ENCODE assay signal across 9 cellular contexts in the genomic region with DNA sequence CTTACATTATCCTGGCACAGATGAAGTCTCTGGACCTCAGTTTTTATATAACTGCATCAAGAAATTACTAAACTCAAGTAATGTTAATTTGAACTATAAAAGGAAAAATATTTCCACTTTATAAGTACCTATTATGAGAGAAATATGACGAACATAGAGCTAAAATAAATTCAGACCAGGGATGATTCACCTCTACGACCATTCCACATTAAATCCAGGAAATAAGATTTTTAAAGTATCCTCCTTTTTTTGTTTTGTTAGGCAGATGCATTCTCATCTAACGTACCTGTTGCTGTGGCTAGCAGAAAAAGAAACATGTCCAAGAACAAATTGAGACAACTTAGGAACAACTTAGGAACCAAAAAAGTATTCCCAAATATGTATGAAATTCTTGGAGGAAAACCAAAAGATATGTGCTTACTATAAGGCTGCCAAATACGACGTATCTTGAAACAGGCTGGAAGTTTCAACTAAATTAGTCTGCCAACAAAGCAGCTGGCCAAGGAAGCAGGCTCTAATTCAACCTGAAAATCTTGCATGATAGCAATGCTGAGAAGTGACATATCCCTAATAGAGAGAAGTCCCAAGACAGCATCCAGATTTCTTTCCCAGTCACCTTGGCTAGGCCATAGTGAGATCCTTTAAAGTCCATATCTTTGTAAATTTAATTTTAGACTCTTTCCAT. TPM values are rescaled to one million over a fixed set of nuclear protein-coding genes. Genes with fewer than 3 reads are reported as not detected.
DNase-seq lines count a peak whose midpoint lies in the region; ATAC-seq and TF ChIP-seq lines count a peak whose summit lies in the region.
"Had no signal": no experiment of that assay in that cellular context is flagged by ENCODE, and none has a peak within 500 bp of the region (broad histone marks: within the 10 kb centered on the region; RNA-seq: fewer than 3 reads in every experiment).

No MANE protein-coding gene starts in this region.

- H3K9me3 ChIP-seq in CD8-positive, alpha-beta T cell (ENCODE audit: low read length), result no peaks in the 10 kb centered on the region
- no peaks in the 10 kb centered on the region for H3K9me3 ChIP-seq in effector memory CD4-positive, alpha-beta T cell (ENCODE audit: control insufficient read depth, low read length)
- no peaks in the 10 kb centered on the region for H3K9me3 ChIP-seq in naive thymus-derived CD4-positive, alpha-beta T cell (ENCODE audit: control insufficient read depth in 2 of 3, low read length in 3 of 3)

- H3K4me3 Mint-ChIP-seq in CD8-positive, alpha-beta T cell, result peak overlapping the region; percentile 60
- H3K4me3 Mint-ChIP-seq in naive thymus-derived CD4-positive, alpha-beta T cell, result peak overlapping the region; percentile 14 to 86 (median 76)
- H3K4me3 Mint-ChIP-seq: activated B cell treated with CpG ODN at 0.5 μM for 24 hours had no signal

- no peaks in the 10 kb centered on the region for H3K27me3 ChIP-seq in CD8-positive, alpha-beta T cell (ENCODE audit: insufficient read depth, low read length)
- H3K27me3 ChIP-seq in effector memory CD4-positive, alpha-beta T cell (replicated peaks; ENCODE audit: control insufficient read depth, insufficient read depth, low read length, poor library complexity, severe bottlenecking), result no peaks in the 10 kb centered on the region
- H3K27me3 ChIP-seq in naive thymus-derived CD4-positive, alpha-beta T cell (ENCODE audit: control insufficient read depth in 2 of 2, insufficient read depth in 2 of 2, low read length in 2 of 2), result no peaks in the 10 kb centered on the region

- H3K36me3 Mint-ChIP-seq in CD8-positive, alpha-beta T cell, result peaks cover 30% of the 10 kb centered on the region
- H3K36me3 Mint-ChIP-seq in naive thymus-derived CD4-positive, alpha-beta T cell, result peaks cover 6 to 39% (median 17%) of the 10 kb centered on the region in 5 donors

- peaks cover 11% of the 10 kb centered on the region for H3K36me3 ChIP-seq in CD8-positive, alpha-beta T cell (ENCODE audit: insufficient read depth, low read length)
- H3K36me3 ChIP-seq in effector memory CD4-positive, alpha-beta T cell (ENCODE audit: control insufficient read depth, insufficient read depth, low read length), result peaks cover 21% of the 10 kb centered on the region
- H3K36me3 ChIP-seq in naive thymus-derived CD4-positive, alpha-beta T cell (ENCODE audit: control insufficient read depth in 2 of 3, insufficient read depth in 3 of 3, low read length in 3 of 3), result peaks cover 3 to 27% (median 13%) of the 10 kb centered on the region in 3 experiments

- no peaks in the 10 kb centered on the region for H3K27me3 Mint-ChIP-seq in CD8-positive, alpha-beta T cell (ENCODE audit: low read depth)
- no peaks in the 10 kb centered on the region for H3K27me3 Mint-ChIP-seq in naive thymus-derived CD4-positive, alpha-beta T cell
- H3K27me3 Mint-ChIP-seq: activated B cell treated with CpG ODN at 0.5 μM for 24 hours had no signal

- H3K4me1 ChIP-seq in CD8-positive, alpha-beta T cell (ENCODE audit: insufficient read depth, low read length), result peaks cover 35% of the 10 kb centered on the region
- H3K4me1 ChIP-seq in effector memory CD4-positive, alpha-beta T cell (ENCODE audit: control insufficient read depth, insufficient read depth, low read length, poor library complexity, severe bottlenecking), result peaks cover 34% of the 10 kb centered on the region
- H3K4me1 ChIP-seq in naive thymus-derived CD4-positive, alpha-beta T cell (ENCODE audit: control insufficient read depth in 2 of 2, insufficient read depth in 2 of 2, low read length in 2 of 2), result peaks cover 21 to 29% of the 10 kb centered on the region in 2 donors

- CTCF ChIA-PET in CD8-positive, alpha-beta T cell (lab: Charles Lee), result interaction anchor here (0.9 to 1.5 kb wide), 4 partner anchors 12 to 113 kb away, joined by 3 to 4 read pairs (median 4); no protein-coding TSS in a partner anchor
- CTCF ChIA-PET in naive thymus-derived CD4-positive, alpha-beta T cell (lab: Charles Lee), result interaction anchor here (0.7 to 1.4 kb wide), 7 partner anchors 10 to 113 kb away, joined by 3 to 4 read pairs (median 3); no protein-coding TSS in a partner anchor

- DNase-seq in CD8-positive, alpha-beta T cell, result no peak
- DNase-seq in OCI-M1 (lab: John Stamatoyannopoulos, UW), result peak; percentile 16
- DNase-seq in effector memory CD4-positive, alpha-beta T cell, result no peak
- no peak for DNase-seq in naive thymus-derived CD4-positive, alpha-beta T cell
- DNase-seq in germinal center (ENCODE audit: low spot score), result no peak
- no peak for DNase-seq in NCI-H2029 treated with DMSO at 0.1 percent for 48 hours (lab: John Stamatoyannopoulos, UW)
- DNase-seq: activated B cell treated with CpG ODN at 0.5 μM for 24 hours had no signal

- H3K4me1 Mint-ChIP-seq in CD8-positive, alpha-beta T cell (ENCODE audit: low read depth), result peaks cover 55% of the 10 kb centered on the region
- peaks cover 33 to 73% (median 65%) of the 10 kb centered on the region in 7 donors for H3K4me1 Mint-ChIP-seq in naive thymus-derived CD4-positive, alpha-beta T cell

- no peaks in the 10 kb centered on the region for H3K9me3 Mint-ChIP-seq in CD8-positive, alpha-beta T cell
- H3K9me3 Mint-ChIP-seq in naive thymus-derived CD4-positive, alpha-beta T cell, result peaks cover 0 to 5% (median 0%) of the 10 kb centered on the region in 11 donors
- H3K9me3 Mint-ChIP-seq: activated B cell treated with CpG ODN at 0.5 μM for 24 hours had no signal

- POLR2A ChIA-PET in CD8-positive, alpha-beta T cell (lab: Charles Lee), result interaction anchor here (0.5 to 2.7 kb wide), 6 partner anchors 11 to 298 kb away, joined by 3 to 17 read pairs (median 6); partner anchors contain the start of genes SPTY2D1 and TSG101
- POLR2A ChIA-PET in naive thymus-derived CD4-positive, alpha-beta T cell (lab: Charles Lee), result interaction anchor here (0.6 to 2.5 kb wide), 5 partner anchors 10 to 144 kb away, joined by 3 to 16 read pairs (median 3); partner anchors contain the start of gene SPTY2D1

- H3K4me3 ChIP-seq in CD8-positive, alpha-beta T cell (ENCODE audit: low read depth, low read length), result no peak overlapping the region
- H3K4me3 ChIP-seq in effector memory CD4-positive, alpha-beta T cell (ENCODE audit: insufficient read depth, low read depth, low read length, poor library complexity, severe bottlenecking), result no peak overlapping the region
- H3K4me3 ChIP-seq in naive thymus-derived CD4-positive, alpha-beta T cell (ENCODE audit: low read length), result peak overlapping the region; percentile 0

- intact Hi-C loops in CD8-positive, alpha-beta T cell (cut with DNase I, micrococcal nuclease), result loop anchor here in 1 of 2 experiments (1.0 kb wide), 1 partner anchor 16 kb away; the partner anchor contains the start of gene SPTY2D1
- intact Hi-C loops in naive thymus-derived CD4-positive, alpha-beta T cell (cut with micrococcal nuclease), result loop anchor here (1.0 to 5.0 kb wide), 9 partner anchors 16 to 296 kb away; partner anchors contain the start of genes SPTY2D1 (in 2 of the 2), UEVLD (in 2 of the 2), GTF2H1 (in 1 of the 2) and HPS5 (in 1 of the 2)

- H3K27ac ChIP-seq in CD8-positive, alpha-beta T cell (ENCODE audit: low read depth, low read length), result no peak overlapping the region
- H3K27ac ChIP-seq in effector memory CD4-positive, alpha-beta T cell (ENCODE audit: insufficient read depth, low read length, poor library complexity, severe bottlenecking), result peak overlapping the region; percentile 50
- peak overlapping the region; percentile 25 for H3K27ac ChIP-seq in naive thymus-derived CD4-positive, alpha-beta T cell (ENCODE audit: low read depth, low read length)

- H3K27ac Mint-ChIP-seq in CD8-positive, alpha-beta T cell, result peak overlapping the region; percentile 1
- H3K27ac Mint-ChIP-seq in naive thymus-derived CD4-positive, alpha-beta T cell, result peak overlapping the region in 8 of 9 donors; percentile 4 to 90 (median 60)
- H3K27ac Mint-ChIP-seq: activated B cell treated with CpG ODN at 0.5 μM for 24 hours had no signal

- no peak for ATAC-seq in CD8-positive, alpha-beta T cell
- no peak for ATAC-seq in naive thymus-derived CD4-positive, alpha-beta T cell
- ATAC-seq in GM18498 (IDR thresholded peaks at IDR 0.05; ENCODE audit: unreplicated experiment) (no peak), HG02798 (IDR thresholded peaks at IDR 0.05; ENCODE audit: poor library complexity, unreplicated experiment) (no peak)

- no peak for TF ChIP-seq CTCF in CD8-positive, alpha-beta T cell (IDR thresholded peaks at IDR 0.05)

RNA-seq across cellular contexts. Expression of gene SPTY2D1, which starts 15.7 kb away (rescaled TPM):
- total RNA-seq in CD8-positive, alpha-beta T cell, result 10 to 100 TPM; 74.9 to 76.9 TPM
- total RNA-seq in naive thymus-derived CD4-positive, alpha-beta T cell, result 10 to 100 TPM; 26.0 to 37.4 (median 28.2) TPM
- 10 to 100 TPM in 1 of 2 donors, 1 to 10 TPM in 1; 7.1 to 12.6 TPM for polyA plus RNA-seq in naive thymus-derived CD4-positive, alpha-beta T cell

RNA-seq across cellular contexts. Expression of gene MISFA, which starts 18.9 kb away (rescaled TPM):
- not detected for total RNA-seq in CD8-positive, alpha-beta T cell
- total RNA-seq in naive thymus-derived CD4-positive, alpha-beta T cell, result 1 to 10 TPM in 1 of 5 experiments, under 1 TPM in 1, not detected in 3; 0.75 to 2.2 TPM
- under 1 TPM; 0.21 to 0.41 TPM for polyA plus RNA-seq in naive thymus-derived CD4-positive, alpha-beta T cell

RNA-seq across cellular contexts. Expression of gene UEVLD, which starts 29.9 kb away (rescaled TPM):
- total RNA-seq in CD8-positive, alpha-beta T cell, result 1 to 10 TPM; 1.1 to 2.1 TPM
- total RNA-seq in naive thymus-derived CD4-positive, alpha-beta T cell, result 10 to 100 TPM in 1 of 5 experiments, 1 to 10 TPM in 4; 3.6 to 19.8 (median 5.8) TPM
- polyA plus RNA-seq in naive thymus-derived CD4-positive, alpha-beta T cell, result 1 to 10 TPM; 3.8 to 4.2 TPM
